Comparison of ENCODE assay signal across 2 cellular contexts in the genomic region with DNA sequence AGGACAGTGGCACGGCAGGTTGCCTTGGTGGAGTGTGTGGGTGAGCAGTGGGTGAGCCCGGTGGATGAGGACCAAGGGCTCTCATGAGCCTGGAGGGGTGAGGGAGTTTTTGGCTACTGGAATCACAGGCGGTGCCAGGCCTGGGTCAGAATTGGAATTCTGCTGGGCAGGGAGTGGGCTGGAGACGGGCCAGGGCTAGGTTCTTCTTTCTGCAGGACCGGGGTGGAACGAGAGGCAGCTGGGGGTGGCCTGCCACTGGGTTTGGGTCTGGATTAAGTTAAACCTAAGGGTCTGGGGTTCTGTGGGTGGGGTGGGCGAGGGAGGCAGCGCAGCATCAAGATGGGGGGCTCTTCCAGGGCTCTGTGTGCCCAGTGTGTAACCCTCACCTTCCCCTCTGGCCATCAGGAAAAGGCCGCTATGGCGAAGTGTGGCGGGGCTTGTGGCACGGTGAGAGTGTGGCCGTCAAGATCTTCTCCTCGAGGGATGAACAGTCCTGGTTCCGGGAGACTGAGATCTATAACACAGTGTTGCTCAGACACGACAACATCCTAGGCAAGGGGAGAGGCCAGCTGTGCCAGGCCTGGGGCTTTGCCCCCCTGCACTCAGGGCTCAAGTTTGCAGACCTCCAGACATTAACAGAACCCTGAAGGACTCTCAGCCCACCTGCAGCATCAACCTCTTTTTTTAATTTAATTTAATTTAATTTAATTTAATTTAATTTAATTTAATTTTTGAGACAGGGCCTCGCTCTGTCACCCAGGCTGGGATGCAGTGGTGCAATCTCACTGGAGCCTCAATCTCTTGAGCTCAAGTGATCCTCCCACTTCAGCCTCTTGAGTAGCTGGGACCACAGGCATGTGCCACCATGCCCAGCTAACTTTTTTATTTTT.
TF ChIP-seq lines count a peak whose summit lies in the region.

No MANE protein-coding gene starts in this region.

TF ChIP-seq in SK-N-SH, 30 proteins besides CTCF, POLR2A, EP300 and RAD21 (continued from another document):
- TF ChIP-seq JUND (IDR thresholded peaks at IDR 0.05) (no peak), NFIC (IDR thresholded peaks at IDR 0.05; ENCODE audit: borderline replicate concordance) (no peak), RFX5 (IDR thresholded peaks at IDR 0.05; ENCODE audit: low read length) (no peak), SMC3 (IDR thresholded peaks at IDR 0.05; ENCODE audit: low read depth, low read length) (no peak), MXI1 (IDR thresholded peaks at IDR 0.05; ENCODE audit: low read depth, low read length) (no peak), POLR2AphosphoS5 (IDR thresholded peaks at IDR 0.05; ENCODE audit: low read depth, low read length) (no peak), RXRA (IDR thresholded peaks at IDR 0.05; ENCODE audit: borderline replicate concordance, low read depth) (no peak), FOXM1 (IDR thresholded peaks at IDR 0.05; ENCODE audit: low read depth) (no peak), SIN3A (IDR thresholded peaks at IDR 0.05; ENCODE audit: borderline replicate concordance, low read depth, low read length) (no peak), FOSL2 (IDR thresholded peaks at IDR 0.05; ENCODE audit: borderline replicate concordance, low read depth) (no peak)
- TF ChIP-seq, protein P1, sequence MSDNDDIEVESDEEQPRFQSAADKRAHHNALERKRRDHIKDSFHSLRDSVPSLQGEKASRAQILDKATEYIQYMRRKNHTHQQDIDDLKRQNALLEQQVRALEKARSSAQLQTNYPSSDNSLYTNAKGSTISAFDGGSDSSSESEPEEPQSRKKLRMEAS (IDR thresholded peaks at IDR 0.05; ENCODE audit: low read depth): no peak
- TF ChIP-seq, protein P2, sequence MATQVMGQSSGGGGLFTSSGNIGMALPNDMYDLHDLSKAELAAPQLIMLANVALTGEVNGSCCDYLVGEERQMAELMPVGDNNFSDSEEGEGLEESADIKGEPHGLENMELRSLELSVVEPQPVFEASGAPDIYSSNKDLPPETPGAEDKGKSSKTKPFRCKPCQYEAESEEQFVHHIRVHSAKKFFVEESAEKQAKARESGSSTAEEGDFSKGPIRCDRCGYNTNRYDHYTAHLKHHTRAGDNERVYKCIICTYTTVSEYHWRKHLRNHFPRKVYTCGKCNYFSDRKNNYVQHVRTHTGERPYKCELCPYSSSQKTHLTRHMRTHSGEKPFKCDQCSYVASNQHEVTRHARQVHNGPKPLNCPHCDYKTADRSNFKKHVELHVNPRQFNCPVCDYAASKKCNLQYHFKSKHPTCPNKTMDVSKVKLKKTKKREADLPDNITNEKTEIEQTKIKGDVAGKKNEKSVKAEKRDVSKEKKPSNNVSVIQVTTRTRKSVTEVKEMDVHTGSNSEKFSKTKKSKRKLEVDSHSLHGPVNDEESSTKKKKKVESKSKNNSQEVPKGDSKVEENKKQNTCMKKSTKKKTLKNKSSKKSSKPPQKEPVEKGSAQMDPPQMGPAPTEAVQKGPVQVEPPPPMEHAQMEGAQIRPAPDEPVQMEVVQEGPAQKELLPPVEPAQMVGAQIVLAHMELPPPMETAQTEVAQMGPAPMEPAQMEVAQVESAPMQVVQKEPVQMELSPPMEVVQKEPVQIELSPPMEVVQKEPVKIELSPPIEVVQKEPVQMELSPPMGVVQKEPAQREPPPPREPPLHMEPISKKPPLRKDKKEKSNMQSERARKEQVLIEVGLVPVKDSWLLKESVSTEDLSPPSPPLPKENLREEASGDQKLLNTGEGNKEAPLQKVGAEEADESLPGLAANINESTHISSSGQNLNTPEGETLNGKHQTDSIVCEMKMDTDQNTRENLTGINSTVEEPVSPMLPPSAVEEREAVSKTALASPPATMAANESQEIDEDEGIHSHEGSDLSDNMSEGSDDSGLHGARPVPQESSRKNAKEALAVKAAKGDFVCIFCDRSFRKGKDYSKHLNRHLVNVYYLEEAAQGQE (IDR thresholded peaks at IDR 0.05; ENCODE audit: low read depth, low read length): no peak
- TF ChIP-seq, protein P3, sequence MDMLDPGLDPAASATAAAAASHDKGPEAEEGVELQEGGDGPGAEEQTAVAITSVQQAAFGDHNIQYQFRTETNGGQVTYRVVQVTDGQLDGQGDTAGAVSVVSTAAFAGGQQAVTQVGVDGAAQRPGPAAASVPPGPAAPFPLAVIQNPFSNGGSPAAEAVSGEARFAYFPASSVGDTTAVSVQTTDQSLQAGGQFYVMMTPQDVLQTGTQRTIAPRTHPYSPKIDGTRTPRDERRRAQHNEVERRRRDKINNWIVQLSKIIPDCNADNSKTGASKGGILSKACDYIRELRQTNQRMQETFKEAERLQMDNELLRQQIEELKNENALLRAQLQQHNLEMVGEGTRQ (IDR thresholded peaks at IDR 0.05; ENCODE audit: borderline replicate concordance, low read depth, low read length): no peak

TF ChIP-seq in SK-N-SH treated with all-trans-retinoic acid at 6 μM for 48 hours, 23 proteins besides CTCF, POLR2A, EP300 and RAD21 (continued from another document):
- TF ChIP-seq, protein P4, sequence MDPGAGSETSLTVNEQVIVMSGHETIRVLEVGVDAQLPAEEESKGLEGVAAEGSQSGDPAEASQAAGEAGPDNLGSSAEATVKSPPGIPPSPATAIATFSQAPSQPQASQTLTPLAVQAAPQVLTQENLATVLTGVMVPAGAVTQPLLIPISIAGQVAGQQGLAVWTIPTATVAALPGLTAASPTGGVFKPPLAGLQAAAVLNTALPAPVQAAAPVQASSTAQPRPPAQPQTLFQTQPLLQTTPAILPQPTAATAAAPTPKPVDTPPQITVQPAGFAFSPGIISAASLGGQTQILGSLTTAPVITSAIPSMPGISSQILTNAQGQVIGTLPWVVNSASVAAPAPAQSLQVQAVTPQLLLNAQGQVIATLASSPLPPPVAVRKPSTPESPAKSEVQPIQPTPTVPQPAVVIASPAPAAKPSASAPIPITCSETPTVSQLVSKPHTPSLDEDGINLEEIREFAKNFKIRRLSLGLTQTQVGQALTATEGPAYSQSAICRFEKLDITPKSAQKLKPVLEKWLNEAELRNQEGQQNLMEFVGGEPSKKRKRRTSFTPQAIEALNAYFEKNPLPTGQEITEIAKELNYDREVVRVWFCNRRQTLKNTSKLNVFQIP (CRISPR knock-in tag; IDR thresholded peaks at IDR 0.05; ENCODE audit: borderline replicate concordance, low read depth): no peak
- TF ChIP-seq, protein P5, sequence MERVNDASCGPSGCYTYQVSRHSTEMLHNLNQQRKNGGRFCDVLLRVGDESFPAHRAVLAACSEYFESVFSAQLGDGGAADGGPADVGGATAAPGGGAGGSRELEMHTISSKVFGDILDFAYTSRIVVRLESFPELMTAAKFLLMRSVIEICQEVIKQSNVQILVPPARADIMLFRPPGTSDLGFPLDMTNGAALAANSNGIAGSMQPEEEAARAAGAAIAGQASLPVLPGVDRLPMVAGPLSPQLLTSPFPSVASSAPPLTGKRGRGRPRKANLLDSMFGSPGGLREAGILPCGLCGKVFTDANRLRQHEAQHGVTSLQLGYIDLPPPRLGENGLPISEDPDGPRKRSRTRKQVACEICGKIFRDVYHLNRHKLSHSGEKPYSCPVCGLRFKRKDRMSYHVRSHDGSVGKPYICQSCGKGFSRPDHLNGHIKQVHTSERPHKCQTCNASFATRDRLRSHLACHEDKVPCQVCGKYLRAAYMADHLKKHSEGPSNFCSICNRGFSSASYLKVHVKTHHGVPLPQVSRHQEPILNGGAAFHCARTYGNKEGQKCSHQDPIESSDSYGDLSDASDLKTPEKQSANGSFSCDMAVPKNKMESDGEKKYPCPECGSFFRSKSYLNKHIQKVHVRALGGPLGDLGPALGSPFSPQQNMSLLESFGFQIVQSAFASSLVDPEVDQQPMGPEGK (CRISPR knock-in tag; IDR thresholded peaks at IDR 0.05; ENCODE audit: borderline replicate concordance): no peak
- TF ChIP-seq, protein P6, sequence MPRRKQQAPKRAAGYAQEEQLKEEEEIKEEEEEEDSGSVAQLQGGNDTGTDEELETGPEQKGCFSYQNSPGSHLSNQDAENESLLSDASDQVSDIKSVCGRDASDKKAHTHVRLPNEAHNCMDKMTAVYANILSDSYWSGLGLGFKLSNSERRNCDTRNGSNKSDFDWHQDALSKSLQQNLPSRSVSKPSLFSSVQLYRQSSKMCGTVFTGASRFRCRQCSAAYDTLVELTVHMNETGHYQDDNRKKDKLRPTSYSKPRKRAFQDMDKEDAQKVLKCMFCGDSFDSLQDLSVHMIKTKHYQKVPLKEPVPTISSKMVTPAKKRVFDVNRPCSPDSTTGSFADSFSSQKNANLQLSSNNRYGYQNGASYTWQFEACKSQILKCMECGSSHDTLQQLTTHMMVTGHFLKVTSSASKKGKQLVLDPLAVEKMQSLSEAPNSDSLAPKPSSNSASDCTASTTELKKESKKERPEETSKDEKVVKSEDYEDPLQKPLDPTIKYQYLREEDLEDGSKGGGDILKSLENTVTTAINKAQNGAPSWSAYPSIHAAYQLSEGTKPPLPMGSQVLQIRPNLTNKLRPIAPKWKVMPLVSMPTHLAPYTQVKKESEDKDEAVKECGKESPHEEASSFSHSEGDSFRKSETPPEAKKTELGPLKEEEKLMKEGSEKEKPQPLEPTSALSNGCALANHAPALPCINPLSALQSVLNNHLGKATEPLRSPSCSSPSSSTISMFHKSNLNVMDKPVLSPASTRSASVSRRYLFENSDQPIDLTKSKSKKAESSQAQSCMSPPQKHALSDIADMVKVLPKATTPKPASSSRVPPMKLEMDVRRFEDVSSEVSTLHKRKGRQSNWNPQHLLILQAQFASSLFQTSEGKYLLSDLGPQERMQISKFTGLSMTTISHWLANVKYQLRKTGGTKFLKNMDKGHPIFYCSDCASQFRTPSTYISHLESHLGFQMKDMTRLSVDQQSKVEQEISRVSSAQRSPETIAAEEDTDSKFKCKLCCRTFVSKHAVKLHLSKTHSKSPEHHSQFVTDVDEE (CRISPR knock-in tag; IDR thresholded peaks at IDR 0.05): no peak
